In the genomic region with DNA sequence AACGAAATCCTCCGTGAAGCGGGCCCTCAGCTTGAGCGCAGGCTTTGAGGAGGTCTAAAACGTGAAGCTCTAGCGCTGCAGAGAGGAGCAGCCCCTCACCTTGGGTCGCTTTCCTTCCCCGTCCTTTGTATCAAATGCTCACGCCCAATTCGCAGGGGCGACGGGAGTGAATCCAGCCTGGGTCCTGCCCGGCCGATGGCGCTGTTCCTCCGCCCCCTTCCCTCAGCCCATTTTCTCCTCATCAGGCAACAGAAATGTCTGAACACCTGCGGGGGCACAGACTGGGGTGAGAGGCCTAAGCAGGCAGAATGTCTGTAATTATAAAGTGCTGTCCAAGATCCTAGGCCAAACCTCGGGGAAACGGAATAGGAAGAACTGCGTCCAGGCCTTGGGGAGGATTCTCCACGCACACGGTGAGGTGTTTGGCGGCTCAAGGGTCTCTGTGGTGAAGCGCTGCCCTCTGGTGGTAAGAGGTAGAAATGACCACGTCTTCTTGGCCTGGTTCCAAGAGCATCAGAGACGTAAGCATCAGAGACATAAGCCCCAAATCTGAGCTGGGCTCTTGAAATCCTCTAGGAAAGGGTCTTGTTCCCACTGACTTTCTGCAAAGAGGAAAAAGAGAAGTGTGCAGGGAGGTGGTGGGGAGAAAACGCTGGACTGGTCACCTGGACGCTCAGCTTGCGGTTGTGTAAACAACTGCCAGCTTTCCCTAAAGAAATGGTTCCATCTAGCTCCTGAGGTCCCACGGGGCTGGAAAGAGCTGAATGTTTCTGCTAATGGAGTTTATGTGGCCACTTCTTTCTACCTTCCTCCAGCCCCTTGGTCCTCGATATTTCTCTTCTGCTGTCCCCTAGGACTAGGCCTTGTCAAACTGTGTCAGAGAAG, we compare ENCODE assay signal across 8 cellular contexts.
A peak's percentile ranks its signal among the peaks of the same experiment; 100 is the strongest.
DNase-seq lines count a peak whose midpoint lies in the region; TF ChIP-seq lines count a peak whose summit lies in the region.

No MANE protein-coding gene starts in this region.

- peaks cover 0 to 4% (median 0%) of the 10 kb centered on the region in 5 experiments for H3K9me3 Mint-ChIP-seq in brain

- H3K36me3 ChIP-seq in iPS-20b (ENCODE audit: insufficient read depth, low read depth, low read length): no peaks in the 10 kb centered on the region

- peak; percentile 79 to 93 for TF ChIP-seq CTCF in brain (conservative IDR thresholded peaks at IDR 0.05)

- peak overlapping the region in 4 of 5 experiments; percentile 60 to 69 (median 62) for H3K4me3 Mint-ChIP-seq in brain

- H3K4me3 ChIP-seq in iPS-20b (ENCODE audit: low read length): peak overlapping the region; percentile 70

- no peak overlapping the region; the same call in 1 of the 2 replicates for H3K9ac ChIP-seq in iPS-20b (ENCODE audit: low read depth, low read length)

- DNase-seq in NCI-H1436 (lab: John Stamatoyannopoulos, UW) (peak; percentile 21), NCI-H1436 treated with DMSO at 0.1 percent for 48 hours (lab: John Stamatoyannopoulos, UW) (no peak), NCI-H2029 (lab: John Stamatoyannopoulos, UW) (peak; percentile 44), UCSD-AML1 (lab: John Stamatoyannopoulos, UW; ENCODE audit: unreplicated experiment) (peak; percentile 34), T1000 (lab: John Stamatoyannopoulos, UW) (no peak)
- peak; percentile 47 to 88 (median 66) for DNase-seq in stimulated activated CD4-positive, alpha-beta T cell treated with anti-CD3 and anti-CD28 coated beads, Interleukin-12 subunit alpha, Interleukin-12 subunit beta, amount 100 ng/mL, for 48 hours (ENCODE audit: low read depth in 2 of 3, low spot score in 1 of 3)

- no peaks in the 10 kb centered on the region for H3K9me3 ChIP-seq in iPS-20b (ENCODE audit: insufficient read depth, low read depth, low read length)

- no peak overlapping the region for H3K27ac ChIP-seq in iPS-20b (ENCODE audit: low read length)

- no peak overlapping the region for H3K27ac Mint-ChIP-seq in brain

- no peaks in the 10 kb centered on the region for H3K36me3 Mint-ChIP-seq in brain

- peaks cover 9% of the 10 kb centered on the region for H3K4me1 Mint-ChIP-seq in brain

- peaks cover 19% of the 10 kb centered on the region for H3K27me3 ChIP-seq in iPS-20b (ENCODE audit: insufficient read depth, low read length)

- peaks cover 3% of the 10 kb centered on the region; the same call in 1 of the 2 replicates for H3K4me1 ChIP-seq in iPS-20b (ENCODE audit: insufficient read depth, low read length)

- H3K27me3 Mint-ChIP-seq in brain: peaks cover 35% of the 10 kb centered on the region

Comparison
In these comparisons a context has a peak if more than half of its experiments do, and no peak if none do; other contexts are left out.
1. DNase-seq: peak in NCI-H1436 (single experiment), NCI-H2029 (single experiment), UCSD-AML1 (single experiment) and stimulated activated CD4-positive, alpha-beta T cell treated with anti-CD3 and anti-CD28 coated beads, Interleukin-12 subunit alpha, Interleukin-12 subunit beta, amount 100 ng/mL, for 48 hours (3 of 3); none in NCI-H1436 treated with DMSO at 0.1 percent for 48 hours (single experiment) and T1000 (single experiment).